ENCODE assay signal across 31 cellular contexts in the genomic region with DNA sequence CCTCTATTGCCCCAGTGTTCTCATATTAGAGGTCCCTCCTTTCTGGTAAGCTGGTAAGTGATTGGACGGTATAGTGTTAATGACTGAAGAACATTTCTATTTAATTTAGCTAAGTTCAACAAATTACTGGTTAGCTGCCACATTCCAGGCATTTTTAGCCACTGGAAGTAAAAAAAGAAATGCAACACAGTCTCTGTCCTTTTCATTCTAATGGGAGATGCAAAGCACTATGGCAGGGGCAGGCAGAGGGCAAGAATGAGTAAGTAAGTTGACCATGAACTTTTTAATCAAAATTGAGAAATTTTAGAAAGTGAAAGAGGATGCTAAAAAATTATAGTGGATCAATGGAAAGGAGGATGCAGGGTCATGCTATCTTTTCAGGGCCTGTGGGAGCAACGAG.
"Had no signal": no experiment of that assay in that cellular context is flagged by ENCODE, and none has a peak within 500 bp of the region (broad histone marks: within the 10 kb centered on the region; RNA-seq: fewer than 3 reads in every experiment).

No MANE protein-coding gene starts in this region.

- H3K4me2 ChIP-seq: hepatocyte, neural progenitor cell had no signal

- H3K4me1 ChIP-seq: gastrocnemius medialis, left ventricle myocardium inferior, neural progenitor cell had no signal

- H3K36me3 Mint-ChIP-seq: natural killer cell, neural progenitor cell had no signal

- H3K4me3 ChIP-seq: body of pancreas, coronary artery, dorsolateral prefrontal cortex, gastrocnemius medialis, hepatocyte, left ventricle myocardium inferior, neural progenitor cell, skin epidermis, thoracic aorta had no signal

- H3K27me3 Mint-ChIP-seq: activated CD8-positive, alpha-beta T cell treated with anti-CD3 and anti-CD28 coated beads for 36 hours; activated naive CD4-positive, alpha-beta T cell treated with anti-CD3 and anti-CD28 coated beads, Interleukin-2, amount 50 U/mL, for 24 hours; stimulated activated naive CD8-positive, alpha-beta T cell treated with anti-CD3 and anti-CD28 coated beads, Interleukin-15, Interleukin-2, amounts not matched to agents 100 ng/mL and 50 ng/mL, for 24 hours had no signal

- H3K4me1 Mint-ChIP-seq: activated naive CD4-positive, alpha-beta T cell treated with anti-CD3 and anti-CD28 coated beads, Interleukin-2, amount 50 U/mL, for 24 hours; activated naive CD8-positive, alpha-beta T cell treated with anti-CD3 and anti-CD28 coated beads, Interleukin-2, amount 50 U/mL, for 24 hours; natural killer cell; neural progenitor cell had no signal

- H3K36me3 ChIP-seq: gastrocnemius medialis, left ventricle myocardium inferior, neural progenitor cell, thoracic aorta had no signal

- H3K27ac Mint-ChIP-seq: activated CD8-positive, alpha-beta T cell treated with anti-CD3 and anti-CD28 coated beads for 36 hours; activated naive CD4-positive, alpha-beta T cell treated with anti-CD3 and anti-CD28 coated beads, Interleukin-2, amount 50 U/mL, for 24 hours; activated naive CD8-positive, alpha-beta T cell treated with anti-CD3 and anti-CD28 coated beads, Interleukin-2, amount 50 U/mL, for 24 hours; activated T-helper 2 cell treated with anti-CD3 and anti-CD28 coated beads, Interferon-gamma antibody, Interleukin-2, Interleukin-4, amounts not matched to agents 10 μg/mL and 5 μg/mL and 100 μg/mL, durations not matched to agents 14 hours and 24 hours and 36 hours; natural killer cell; neural progenitor cell; stimulated activated naive CD8-positive, alpha-beta T cell treated with anti-CD3 and anti-CD28 coated beads, Interleukin-15, Interleukin-2, amounts not matched to agents 100 ng/mL and 50 ng/mL, for 24 hours; WTC11 had no signal

- FAIRE-seq: urothelium cell line had no signal

- H3K9me3 ChIP-seq: body of pancreas, gastrocnemius medialis, thoracic aorta had no signal

- H3K79me2 ChIP-seq: hepatocyte had no signal

- H3K9ac ChIP-seq: neural progenitor cell had no signal

- H3K4me3 Mint-ChIP-seq: activated CD8-positive, alpha-beta T cell treated with anti-CD3 and anti-CD28 coated beads for 36 hours; activated naive CD4-positive, alpha-beta T cell treated with anti-CD3 and anti-CD28 coated beads, Interleukin-2, amount 50 U/mL, for 24 hours; activated naive CD8-positive, alpha-beta T cell treated with anti-CD3 and anti-CD28 coated beads, Interleukin-2, amount 50 U/mL, for 24 hours; activated T-cell treated with anti-CD3 and anti-CD28 coated beads, Interleukin-2, amount 50 U/mL, for 4 hours; natural killer cell; neural progenitor cell; stimulated activated naive CD8-positive, alpha-beta T cell treated with anti-CD3 and anti-CD28 coated beads, Interleukin-15, Interleukin-2, amounts not matched to agents 100 ng/mL and 50 ng/mL, for 24 hours; WTC11 had no signal

- H2AFZ ChIP-seq: hepatocyte, neural progenitor cell had no signal

- ATAC-seq: activated CD8-positive, alpha-beta T cell treated with anti-CD3 and anti-CD28 coated beads for 36 hours; activated naive CD8-positive, alpha-beta T cell treated with anti-CD3 and anti-CD28 coated beads, Interleukin-2, amount 50 U/mL, for 24 hours; activated T-cell treated with anti-CD3 and anti-CD28 coated beads, Interleukin-2, amount 50 U/mL, for 4 hours; body of pancreas; gastrocnemius medialis; natural killer cell; right cardiac atrium; WTC11 had no signal

- H3K9me3 Mint-ChIP-seq: activated naive CD4-positive, alpha-beta T cell treated with anti-CD3 and anti-CD28 coated beads, Interleukin-2, amount 50 U/mL, for 24 hours had no signal

- H3K27me3 ChIP-seq: body of pancreas, dorsolateral prefrontal cortex, gastrocnemius medialis, hepatocyte, neural progenitor cell had no signal

- H3K27ac ChIP-seq: coronary artery, dorsolateral prefrontal cortex, gastrocnemius medialis, hepatocyte, left ventricle myocardium inferior, neural progenitor cell, skin epidermis, thoracic aorta had no signal

- DNase-seq: activated CD4-positive, alpha-beta T cell treated with anti-CD3 and anti-CD28 coated beads for 1 hour; activated CD4-positive, alpha-beta T cell treated with anti-CD3 and anti-CD28 coated beads, Interleukin-2, amount 50 U/mL, for 1 hour; activated CD8-positive, alpha-beta T cell treated with anti-CD3 and anti-CD28 coated beads for 36 hours; activated naive CD8-positive, alpha-beta T cell treated with anti-CD3 and anti-CD28 coated beads, Interleukin-2, amount 50 U/mL, for 24 hours; activated T-cell treated with anti-CD3 and anti-CD28 coated beads, Interleukin-2, amount 50 U/mL, for 4 hours; body of pancreas; cerebellar nuclear complex; dorsolateral prefrontal cortex; effector memory CD4-positive, alpha-beta T cell; gastrocnemius medialis; glutamatergic neuron; islet precursor cell; left ventricle myocardium inferior; midbrain; natural killer cell; occipital lobe; right cardiac atrium; stimulated activated CD4-positive, alpha-beta T cell treated with anti-CD3 and anti-CD28 coated beads, Interleukin-12 subunit alpha, Interleukin-12 subunit beta, amount 100 ng/mL, for 4 hours; stimulated activated CD4-positive, alpha-beta T cell treated with anti-CD3 and anti-CD28 coated beads, Interleukin-4, amount 100 ng/mL, for 1 hour; T-helper 2 cell; trophoblast cell had no signal
